28 cellular contexts compared by ENCODE assay signal in the genomic region with DNA sequence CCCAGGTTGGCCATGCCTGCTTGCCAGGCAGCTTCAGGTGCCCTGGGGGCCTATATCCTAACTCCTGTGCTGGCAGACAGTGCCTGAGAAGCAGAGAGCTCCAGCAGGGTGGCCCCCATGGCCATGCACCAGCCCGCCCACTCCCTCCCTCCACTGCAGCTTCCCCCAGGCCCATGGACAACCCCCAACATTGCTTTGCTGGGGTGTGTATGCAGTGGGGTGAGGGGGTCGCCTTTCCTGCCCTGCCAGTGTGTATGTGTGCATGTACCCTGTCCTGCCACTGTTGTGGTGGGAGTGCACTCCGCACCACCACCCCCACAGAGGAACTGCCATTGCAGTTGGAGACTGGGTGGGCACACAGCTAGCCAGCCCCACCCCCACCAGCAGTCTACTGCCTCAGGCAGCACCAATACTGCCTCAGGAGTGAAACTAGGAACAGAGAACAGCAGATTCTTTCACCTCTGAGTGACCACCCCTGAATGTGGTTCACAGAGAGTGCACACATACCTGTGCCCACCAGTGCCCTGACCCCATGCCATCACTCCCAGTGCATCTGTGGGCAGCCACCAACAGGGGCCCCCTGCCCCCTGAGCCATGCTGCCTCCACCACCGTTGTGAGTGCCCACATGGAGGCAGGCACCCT.
"Had no signal": no experiment of that assay in that cellular context is flagged by ENCODE, and none has a peak within 500 bp of the region (broad histone marks: within the 10 kb centered on the region; RNA-seq: fewer than 3 reads in every experiment).

No MANE protein-coding gene starts in this region.

- FAIRE-seq: colon, pancreas, TTC549 had no signal

- H3K4me1 ChIP-seq: pancreas, psoas muscle, spleen, uterus had no signal

- H3K79me2 ChIP-seq: hepatocyte had no signal

- H3K36me3 Mint-ChIP-seq: activated naive CD4-positive, alpha-beta T cell treated with anti-CD3 and anti-CD28 coated beads, Interleukin-2, amount 50 U/mL, for 72 hours; immature natural killer cell; naive thymus-derived CD8-positive, alpha-beta T cell had no signal

- H3K4me2 ChIP-seq: hepatocyte had no signal

- H3K4me1 Mint-ChIP-seq: central memory CD8-positive, alpha-beta T cell; immature natural killer cell; naive thymus-derived CD8-positive, alpha-beta T cell had no signal

- H2AFZ ChIP-seq: hepatocyte had no signal

- H3K4me3 Mint-ChIP-seq: activated CD8-positive, alpha-beta T cell treated with anti-CD3 and anti-CD28 coated beads, Interleukin-2, amount 10 ng/mL, durations not matched to agents 7 days and 5 days; activated T-helper 1 cell treated with anti-CD3 and anti-CD28 coated beads, Interleukin-12 subunit alpha, Interleukin-12 subunit beta, Interleukin-2, Interleukin-4 antibody, amounts not matched to agents 30 ng/mL and 10 ng/mL and 1 ng/mL, durations not matched to agents 14 hours and 24 hours and 36 hours; central memory CD8-positive, alpha-beta T cell; immature natural killer cell; naive thymus-derived CD8-positive, alpha-beta T cell; stimulated activated naive CD8-positive, alpha-beta T cell treated with anti-CD3 and anti-CD28 coated beads, Interleukin-15, Interleukin-2, amounts not matched to agents 100 ng/mL and 50 ng/mL, for 24 hours had no signal

- H3K27me3 ChIP-seq: breast epithelium, hepatocyte, left lung, neutrophil, pancreas, right atrium auricular region, tibial artery, uterus had no signal

- H3K4me3 ChIP-seq: breast epithelium, hepatocyte, left lung, pancreas, psoas muscle, right atrium auricular region, spleen, tibial artery, uterus had no signal

- H3K9me3 ChIP-seq: neutrophil, pancreas, uterus had no signal

- H3K27ac ChIP-seq: breast epithelium, hepatocyte, left lung, neutrophil, pancreas, psoas muscle, right atrium auricular region, spleen, tibial artery, uterus, WERI-Rb-1 had no signal

- H3K36me3 ChIP-seq: breast epithelium, left lung, neutrophil, pancreas, right atrium auricular region, spleen, tibial artery, uterus, WERI-Rb-1 had no signal

- DNase-seq: activated CD4-positive, alpha-beta T cell treated with anti-CD3 and anti-CD28 coated beads for 1 hour; activated CD4-positive, alpha-beta T cell treated with anti-CD3 and anti-CD28 coated beads, Interleukin-2, amount 50 U/mL, for 1 hour; activated CD8-positive, alpha-beta T cell treated with anti-CD3 and anti-CD28 coated beads, Interleukin-2, amount 10 ng/mL, durations not matched to agents 7 days and 5 days; activated gamma-delta T cell treated with Interleukin-2 at 50 U/mL for 16 hours; effector memory CD4-positive, alpha-beta T cell; foreskin melanocyte; glutamatergic neuron; immature natural killer cell; kidney glomerular epithelial cell; naive thymus-derived CD8-positive, alpha-beta T cell; pancreas; psoas muscle; spleen; stimulated activated CD4-positive, alpha-beta T cell treated with anti-CD3 and anti-CD28 coated beads, Interleukin-4, amount 100 ng/mL, for 1 hour; tibial artery; uterus; WERI-Rb-1 had no signal

- ATAC-seq: activated CD8-positive, alpha-beta T cell treated with anti-CD3 and anti-CD28 coated beads, Interleukin-2, amount 10 ng/mL, durations not matched to agents 7 days and 5 days; activated naive CD4-positive, alpha-beta T cell treated with anti-CD3 and anti-CD28 coated beads, Interleukin-2, amount 50 U/mL, for 72 hours; left lung; naive thymus-derived CD8-positive, alpha-beta T cell; pancreas; psoas muscle had no signal

- H3K27ac Mint-ChIP-seq: activated CD8-positive, alpha-beta T cell treated with anti-CD3 and anti-CD28 coated beads, Interleukin-2, amount 10 ng/mL, durations not matched to agents 7 days and 5 days; activated naive CD4-positive, alpha-beta T cell treated with anti-CD3 and anti-CD28 coated beads, Interleukin-2, amount 50 U/mL, for 72 hours; activated T-helper 1 cell treated with anti-CD3 and anti-CD28 coated beads, Interleukin-12 subunit alpha, Interleukin-12 subunit beta, Interleukin-2, Interleukin-4 antibody, amounts not matched to agents 30 ng/mL and 10 ng/mL and 1 ng/mL, durations not matched to agents 14 hours and 24 hours and 36 hours; immature natural killer cell; naive thymus-derived CD8-positive, alpha-beta T cell; stimulated activated naive CD8-positive, alpha-beta T cell treated with anti-CD3 and anti-CD28 coated beads, Interleukin-15, Interleukin-2, amounts not matched to agents 100 ng/mL and 50 ng/mL, for 24 hours had no signal

- H3K9me3 Mint-ChIP-seq: activated T-helper 1 cell treated with anti-CD3 and anti-CD28 coated beads, Interleukin-12 subunit alpha, Interleukin-12 subunit beta, Interleukin-2, Interleukin-4 antibody, amounts not matched to agents 30 ng/mL and 10 ng/mL and 1 ng/mL, durations not matched to agents 14 hours and 24 hours and 36 hours; central memory CD8-positive, alpha-beta T cell had no signal
